16 cellular contexts compared by ENCODE assay signal in the genomic region with DNA sequence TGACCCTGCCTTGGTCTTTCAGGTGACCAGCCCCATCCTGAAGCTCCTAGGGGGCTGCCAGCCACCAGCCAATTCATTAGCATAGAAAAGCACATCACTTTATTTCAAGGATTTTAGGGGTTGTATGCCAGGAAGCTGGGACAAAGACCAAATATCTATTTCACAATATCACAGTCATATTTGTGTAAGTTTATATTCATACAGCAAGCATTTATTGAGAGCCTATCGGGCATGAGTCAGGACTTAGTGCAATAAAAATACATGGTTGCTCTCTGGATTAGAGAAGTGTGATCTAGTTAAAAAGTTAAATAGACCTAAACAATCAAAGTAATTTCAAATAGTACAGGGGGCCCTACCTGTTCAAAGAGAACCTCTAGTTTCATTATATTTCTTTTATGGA.
DNase-seq lines count a peak whose midpoint lies in the region; ATAC-seq, FAIRE-seq and TF ChIP-seq lines count a peak whose summit lies in the region.
"Had no signal": no experiment of that assay in that cellular context is flagged by ENCODE, and none has a peak within 500 bp of the region (broad histone marks: within the 10 kb centered on the region; RNA-seq: fewer than 3 reads in every experiment).

No MANE protein-coding gene starts in this region.

- DNase-seq in activated naive CD4-positive, alpha-beta T cell treated with anti-CD3 and anti-CD28 coated beads, Interleukin-2, amount 50 U/mL, for 72 hours (ENCODE audit: low spot score in 2 of 2), result no peak
- DNase-seq in amniotic epithelial cell (ENCODE audit: low read depth) (peak; percentile 5), fibroblast of pulmonary artery (ENCODE audit: low read depth) (peak; percentile 51), small intestine (peak; percentile 7), GM13976 (ENCODE audit: low spot score) (no peak)
- DNase-seq in stimulated activated CD8-positive, alpha-beta memory T cell treated with anti-CD3 and anti-CD28 coated beads, Interleukin-4, amount 100 ng/mL, for 48 hours, result no peak
- DNase-seq: NCI-H1092, NCI-H2107, NCI-H226, NCI-H526 treated with DMSO at 0.1 percent for 48 hours had no signal

- no peak for FAIRE-seq in small intestine (lab: Jason Lieb, UNC)
- FAIRE-seq: GM18507 had no signal

- peaks cover 31% of the 10 kb centered on the region for H3K36me3 Mint-ChIP-seq in activated naive CD4-positive, alpha-beta T cell treated with anti-CD3 and anti-CD28 coated beads, Interleukin-2, amount 50 U/mL, for 24 hours
- H3K36me3 Mint-ChIP-seq in activated naive CD4-positive, alpha-beta T cell treated with anti-CD3 and anti-CD28 coated beads, Interleukin-2, amount 50 U/mL, for 72 hours, result peaks cover 23 to 66% of the 10 kb centered on the region in 2 donors

- no peaks in the 10 kb centered on the region for H3K27me3 Mint-ChIP-seq in activated naive CD4-positive, alpha-beta T cell treated with anti-CD3 and anti-CD28 coated beads, Interleukin-2, amount 50 U/mL, for 24 hours

- in situ Hi-C loops in GM13976 (cut with MboI; ENCODE audit: low sequenced_read_pairs, unreplicated experiment), result no loop called here

- H3K27ac ChIP-seq in small intestine (ENCODE audit: low read depth in 1 of 2, low read length in 1 of 2), result no peak overlapping the region
- H3K27ac ChIP-seq: 22Rv1; BLaER1 treated with 17β-estradiol and CSF1 and Interleukin-3, amounts not matched to agents 10 nM and 100 nM had no signal

- H3K4me3 Mint-ChIP-seq in activated naive CD4-positive, alpha-beta T cell treated with anti-CD3 and anti-CD28 coated beads, Interleukin-2, amount 50 U/mL, for 24 hours, result no peak overlapping the region

- peaks cover 26% of the 10 kb centered on the region for H3K4me1 Mint-ChIP-seq in activated naive CD4-positive, alpha-beta T cell treated with anti-CD3 and anti-CD28 coated beads, Interleukin-2, amount 50 U/mL, for 24 hours

- no peaks in the 10 kb centered on the region for H3K9me3 Mint-ChIP-seq in activated naive CD4-positive, alpha-beta T cell treated with anti-CD3 and anti-CD28 coated beads, Interleukin-2, amount 50 U/mL, for 24 hours
- H3K9me3 Mint-ChIP-seq in activated naive CD4-positive, alpha-beta T cell treated with anti-CD3 and anti-CD28 coated beads, Interleukin-2, amount 50 U/mL, for 72 hours, result no peaks in the 10 kb centered on the region

- TF ChIP-seq CTCF in fibroblast of pulmonary artery (IDR thresholded peaks at IDR 0.05; ENCODE audit: low read length, missing control alignments) (no peak), GM13976 (IDR thresholded peaks at IDR 0.05; ENCODE audit: borderline replicate concordance, control extremely low read depth, extremely low read depth, insufficient read depth, missing control alignments) (no peak)

- H3K4me3 ChIP-seq in fibroblast of pulmonary artery (replicated peaks; ENCODE audit: low read depth, low read length) (no peak overlapping the region), small intestine (ENCODE audit: low read depth in 1 of 2, low read length in 2 of 2) (no peak overlapping the region)
- H3K4me3 ChIP-seq: BLaER1 treated with 17β-estradiol and CSF1 and Interleukin-3, amounts not matched to agents 10 nM and 100 nM had no signal

- H3K9me3 ChIP-seq in small intestine (ENCODE audit: control insufficient read depth, low read depth), result no peaks in the 10 kb centered on the region

- peaks cover 0 to 3% of the 10 kb centered on the region in 2 donors for H3K36me3 ChIP-seq in small intestine (ENCODE audit: control insufficient read depth in 2 of 2, insufficient read depth in 2 of 2, low read length in 2 of 2)

- no peaks in the 10 kb centered on the region for H3K4me1 ChIP-seq in small intestine (ENCODE audit: control insufficient read depth in 2 of 2, insufficient read depth in 1 of 2, low read depth in 1 of 2, low read length in 1 of 2)

- H3K27me3 ChIP-seq in small intestine (ENCODE audit: control insufficient read depth in 2 of 2, insufficient read depth in 2 of 2, low read length in 2 of 2), result no peaks in the 10 kb centered on the region
- H3K27me3 ChIP-seq: BLaER1 treated with 17β-estradiol and CSF1 and Interleukin-3, amounts not matched to agents 10 nM and 100 nM had no signal

- WGBS in small intestine, 3 donors, result 53 to 71% (median 53%) methylated on average over 1 of the region's 1 CpG

- H3K27ac Mint-ChIP-seq in activated naive CD4-positive, alpha-beta T cell treated with anti-CD3 and anti-CD28 coated beads, Interleukin-2, amount 50 U/mL, for 24 hours, result peak overlapping the region; percentile 46
- H3K27ac Mint-ChIP-seq in activated naive CD4-positive, alpha-beta T cell treated with anti-CD3 and anti-CD28 coated beads, Interleukin-2, amount 50 U/mL, for 72 hours, result no peak overlapping the region

- ATAC-seq in activated naive CD4-positive, alpha-beta T cell treated with anti-CD3 and anti-CD28 coated beads, Interleukin-2, amount 50 U/mL, for 72 hours, result no peak
- ATAC-seq in GM18909 (IDR thresholded peaks at IDR 0.05; ENCODE audit: poor library complexity, unreplicated experiment), result no peak
- ATAC-seq: HCT116 had no signal

Comparison
In these comparisons a context has a peak if more than half of its experiments do, and no peak if none do; other contexts are left out.
1. DNase-seq: peak in amniotic epithelial cell (single experiment), fibroblast of pulmonary artery (single experiment) and small intestine (single experiment); none in activated naive CD4-positive, alpha-beta T cell treated with anti-CD3 and anti-CD28 coated beads, Interleukin-2, amount 50 U/mL, for 72 hours (0 of 2), stimulated activated CD8-positive, alpha-beta memory T cell treated with anti-CD3 and anti-CD28 coated beads, Interleukin-4, amount 100 ng/mL, for 48 hours (single experiment) and GM13976 (single experiment).